ENCODE assay signal across 23 cellular contexts in genomic region chr1:58572691-58573090, GRCh38. TPM values are rescaled to one million over a fixed set of nuclear protein-coding genes. Genes with fewer than 3 reads are reported as not detected.
DNase-seq lines count a peak whose midpoint lies in the region; ATAC-seq and TF ChIP-seq lines count a peak whose summit lies in the region.
"Had no signal": no experiment of that assay in that cellular context is flagged by ENCODE, and none has a peak within 500 bp of the region (broad histone marks: within the 10 kb centered on the region; RNA-seq: fewer than 3 reads in every experiment).

No MANE protein-coding gene starts in this region.

- peak overlapping the region; percentile 89 for H3K4me3 Mint-ChIP-seq in MCF 10A (ENCODE audit: unreplicated experiment)
- H3K4me3 Mint-ChIP-seq: activated CD4-positive, alpha-beta T cell treated with anti-CD3 and anti-CD28 coated beads, Interleukin-2, amount 10 ng/mL, durations not matched to agents 7 days and 5 days; activated T-cell treated with anti-CD3 and anti-CD28 coated beads, Interleukin-2, amount 50 U/mL, for 24 hours; stimulated activated memory B cell treated with anti-CD40 and anti-IgM and Interleukin-4, amounts not matched to agents 10 μg/mL and 1 μg/mL and 100 μg/mL, for 72 hours had no signal

- intact Hi-C loops in MCF 10A (cut with micrococcal nuclease) = no loop called here
- intact Hi-C loops in left lung (cut with DNase I) = no loop called here
- intact Hi-C loops in upper lobe of right lung (cut with DNase I) = no loop called here

- H3K27ac ChIP-seq in left lung (peak overlapping the region; percentile 41 to 85), upper lobe of right lung (peak overlapping the region; percentile 58), caudate nucleus (ENCODE audit: low read depth, low read length) (no peak overlapping the region)
- H3K27ac ChIP-seq: brain microvascular endothelial cell, parathyroid adenoma, SK-N-MC, spleen had no signal

- peaks cover 32% of the 10 kb centered on the region for H3K4me1 Mint-ChIP-seq in MCF 10A (ENCODE audit: insufficient read depth, unreplicated experiment)

- no peaks in the 10 kb centered on the region for H3K9me3 ChIP-seq in left lung
- H3K9me3 ChIP-seq in upper lobe of right lung = no peaks in the 10 kb centered on the region
- H3K9me3 ChIP-seq: spleen had no signal

- H3K27me3 Mint-ChIP-seq in MCF 10A (ENCODE audit: insufficient read depth, unreplicated experiment) = no peaks in the 10 kb centered on the region

- DNase-seq in NCI-H2196 (lab: John Stamatoyannopoulos, UW; ENCODE audit: unreplicated experiment) (peak; percentile 15), NCI-H2196 treated with DMSO at 0.1 percent for 48 hours (lab: John Stamatoyannopoulos, UW; ENCODE audit: unreplicated experiment) (no peak), MCF 10A (ENCODE audit: unreplicated experiment) (peak; percentile 73), left lung (peak in 1 of 2 donors; percentile 67), upper lobe of right lung (peak; percentile 67), caudate nucleus (lab: John Stamatoyannopoulos, UW) (no peak)
- DNase-seq: activated CD4-positive, alpha-beta T cell treated with anti-CD3 and anti-CD28 coated beads, Interleukin-2, amount 10 ng/mL, durations not matched to agents 7 days and 5 days; activated T-cell treated with anti-CD3 and anti-CD28 coated beads, Interleukin-2, amount 50 U/mL, for 24 hours; brain microvascular endothelial cell; C1 segment of cervical spinal cord; left cardiac atrium; NCI-H1436; NCI-H510A; spleen had no signal

- TF ChIP-seq CTCF in MCF 10A (IDR thresholded peaks at IDR 0.05; ENCODE audit: unreplicated experiment) (no peak), left lung (IDR thresholded peaks at IDR 0.05) (no peak), upper lobe of right lung (IDR thresholded peaks at IDR 0.05) (no peak)

- peaks cover 0 to 50% of the 10 kb centered on the region in 2 donors for H3K4me1 ChIP-seq in left lung
- H3K4me1 ChIP-seq in upper lobe of right lung = peaks cover 10% of the 10 kb centered on the region
- H3K4me1 ChIP-seq: parathyroid adenoma had no signal

- ATAC-seq in left lung (peak; percentile 58), upper lobe of right lung (peak; percentile 51), HG02970 (IDR thresholded peaks at IDR 0.05; ENCODE audit: low FRiP score, unreplicated experiment) (no peak), GM18517 (IDR thresholded peaks at IDR 0.05; ENCODE audit: unreplicated experiment) (no peak)
- ATAC-seq: activated naive CD4-positive, alpha-beta T cell treated with anti-CD3 and anti-CD28 coated beads, Interleukin-2, amount 50 U/mL, for 72 hours; left cardiac atrium; stimulated activated memory B cell treated with anti-CD40 and anti-IgM and Interleukin-4, amounts not matched to agents 10 μg/mL and 1 μg/mL and 100 μg/mL, for 72 hours had no signal

- POLR2A ChIA-PET in MCF 10A (lab: Yijun Ruan, JAX) = interaction anchor here (0.6 to 9.8 kb wide), 18 partner anchors 10 to 360 kb away, joined by 3 to 151 read pairs (median 6); partner anchors contain the start of gene OMA1

- no TSS peak for BruUV-seq in MCF 10A (replicated peaks; lab: Mats Ljungman, UMichigan)

- H3K36me3 ChIP-seq in left lung = no peaks in the 10 kb centered on the region
- no peaks in the 10 kb centered on the region for H3K36me3 ChIP-seq in upper lobe of right lung
- H3K36me3 ChIP-seq: brain microvascular endothelial cell, spleen had no signal

- no peaks in the 10 kb centered on the region for H3K9me3 Mint-ChIP-seq in MCF 10A (ENCODE audit: unreplicated experiment)
- H3K9me3 Mint-ChIP-seq: activated CD4-positive, alpha-beta T cell treated with anti-CD3 and anti-CD28 coated beads, Interleukin-2, amount 10 ng/mL, durations not matched to agents 7 days and 5 days; activated naive CD4-positive, alpha-beta T cell treated with anti-CD3 and anti-CD28 coated beads, Interleukin-2, amount 50 U/mL, for 72 hours; activated T-cell treated with anti-CD3 and anti-CD28 coated beads, Interleukin-2, amount 50 U/mL, for 24 hours had no signal

- H3K27me3 ChIP-seq in left lung (peaks cover 6 to 23% of the 10 kb centered on the region in 2 donors), upper lobe of right lung (no peaks in the 10 kb centered on the region)

- H3K27ac Mint-ChIP-seq in MCF 10A (ENCODE audit: low read depth, unreplicated experiment) = peak overlapping the region; percentile 70
- H3K27ac Mint-ChIP-seq: activated CD4-positive, alpha-beta T cell treated with anti-CD3 and anti-CD28 coated beads, Interleukin-2, amount 10 ng/mL, durations not matched to agents 7 days and 5 days; activated T-cell treated with anti-CD3 and anti-CD28 coated beads, Interleukin-2, amount 50 U/mL, for 24 hours; stimulated activated memory B cell treated with anti-CD40 and anti-IgM and Interleukin-4, amounts not matched to agents 10 μg/mL and 1 μg/mL and 100 μg/mL, for 72 hours had no signal

- H3K4me3 ChIP-seq in left lung = no peak overlapping the region
- no peak overlapping the region for H3K4me3 ChIP-seq in upper lobe of right lung
- H3K4me3 ChIP-seq: SK-N-MC, spleen had no signal

- no peaks in the 10 kb centered on the region for H3K36me3 Mint-ChIP-seq in MCF 10A (ENCODE audit: insufficient read depth, unreplicated experiment)
- H3K36me3 Mint-ChIP-seq: stimulated activated memory B cell treated with anti-CD40 and anti-IgM and Interleukin-4, amounts not matched to agents 10 μg/mL and 1 μg/mL and 100 μg/mL, for 72 hours had no signal

- CTCF ChIA-PET in MCF 10A (lab: Yijun Ruan, JAX) = interaction anchor here (0.6 to 5.3 kb wide), 10 partner anchors 11 to 1279 kb away, joined by 3 to 58 read pairs (median 3); partner anchors contain the start of gene OMA1

RNA-seq across cellular contexts. Expression of gene TACSTD2, which starts 4.4 kb away (rescaled TPM):
- total RNA-seq in MCF 10A (2022) = 10.4 and 14.8 TPM in 2 replicates
- total RNA-seq in left lung = 100 to 1,000 TPM; 130 to 171 TPM
- total RNA-seq in upper lobe of right lung = 112 TPM
- total RNA-seq: A172; activated CD4-positive, alpha-beta T cell treated with anti-CD3 and anti-CD28 coated beads, Interleukin-2, amount 10 ng/mL, durations not matched to agents 7 days and 5 days; LHCN-M2; myocyte had no signal

RNA-seq across cellular contexts. Expression of gene OMA1, which starts 26.2 kb away (rescaled TPM):
- total RNA-seq in MCF 10A (2022) (15.7 and 17.9 TPM in 2 replicates), left lung (10 to 100 TPM; 26.4 to 28.3 TPM), upper lobe of right lung (31.3 TPM)

Comparison
In these comparisons a context has a peak if more than half of its experiments do, and no peak if none do; other contexts are left out.
1. DNase-seq: peak in NCI-H2196 (single experiment), MCF 10A (single experiment) and upper lobe of right lung (single experiment); none in NCI-H2196 treated with DMSO at 0.1 percent for 48 hours (single experiment) and caudate nucleus (0 of 61).
2. ATAC-seq: peak in left lung (single experiment) and upper lobe of right lung (single experiment); none in HG02970 (single experiment) and GM18517 (single experiment).